Comparison of ENCODE assay signal across 9 cellular contexts in the genomic region with DNA sequence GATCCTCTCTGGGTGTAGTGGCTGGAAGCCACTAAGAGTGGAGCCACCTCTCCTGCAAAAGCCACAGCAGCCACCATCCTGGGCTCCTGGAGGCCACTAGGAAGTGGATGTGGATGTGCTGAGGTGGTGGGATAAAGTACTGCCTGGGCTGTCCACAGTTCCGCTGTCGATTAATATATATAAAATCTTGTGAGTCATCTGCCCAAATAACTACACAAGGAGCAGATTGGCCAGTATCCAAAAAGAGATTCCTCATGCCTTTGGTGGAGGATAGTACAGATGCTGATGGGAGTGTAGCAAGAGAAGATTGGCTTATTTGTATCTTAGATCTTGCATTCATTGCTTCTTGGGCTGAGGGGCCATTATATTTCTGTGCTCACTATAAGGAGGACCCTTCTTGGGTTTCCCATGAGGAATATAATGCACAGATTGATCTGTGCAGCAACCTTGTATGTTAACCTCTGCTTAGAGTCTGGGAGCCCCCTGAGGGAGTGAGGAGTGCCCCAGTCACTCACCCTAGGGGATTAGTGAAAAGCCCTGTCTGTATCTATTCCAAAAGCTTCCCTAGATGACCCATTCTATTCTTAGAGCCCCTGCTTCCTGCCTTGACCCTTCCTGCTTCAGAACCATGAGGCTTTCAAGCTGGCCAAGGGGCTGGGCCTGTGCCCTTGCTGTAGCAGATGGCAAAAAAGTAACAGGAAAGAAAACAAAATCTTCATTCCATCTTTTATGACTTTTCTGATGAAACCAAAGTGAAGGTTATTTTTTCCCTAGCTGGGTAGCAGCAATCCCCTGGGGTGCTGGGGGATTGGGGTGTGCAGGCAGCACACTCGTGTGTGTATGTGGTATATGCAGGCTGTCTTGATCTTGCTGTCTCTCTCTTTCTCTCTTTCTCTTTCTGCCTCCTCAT. TPM values are rescaled to one million over a fixed set of nuclear protein-coding genes. Genes with fewer than 3 reads are reported as not detected.
DNase-seq lines count a peak whose midpoint lies in the region; ATAC-seq and TF ChIP-seq lines count a peak whose summit lies in the region.
"Had no signal": no experiment of that assay in that cellular context is flagged by ENCODE, and none has a peak within 500 bp of the region (broad histone marks: within the 10 kb centered on the region; RNA-seq: fewer than 3 reads in every experiment).

No MANE protein-coding gene starts in this region.

- peaks cover 67% of the 10 kb centered on the region for H3K36me3 Mint-ChIP-seq in activated naive CD4-positive, alpha-beta T cell treated with anti-CD3 and anti-CD28 coated beads, Interleukin-2, amount 10 ng/mL, durations not matched to agents 7 days and 5 days

- peak; percentile 18 for ATAC-seq in upper lobe of right lung
- ATAC-seq in GM18520 (IDR thresholded peaks at IDR 0.05; ENCODE audit: unreplicated experiment), result no peak

- peaks cover 34% of the 10 kb centered on the region for H3K4me1 Mint-ChIP-seq in activated naive CD4-positive, alpha-beta T cell treated with anti-CD3 and anti-CD28 coated beads, Interleukin-2, amount 10 ng/mL, durations not matched to agents 7 days and 5 days

- H3K27ac ChIP-seq in right atrium auricular region (peak overlapping the region; percentile 30 to 67), upper lobe of right lung (no peak overlapping the region)

- no peaks in the 10 kb centered on the region for H3K27me3 ChIP-seq in right atrium auricular region
- no peaks in the 10 kb centered on the region for H3K27me3 ChIP-seq in upper lobe of right lung

- H3K4me1 ChIP-seq in right atrium auricular region (peaks cover 0 to 82% of the 10 kb centered on the region in 2 donors), upper lobe of right lung (peaks cover 52% of the 10 kb centered on the region)

- H3K36me3 ChIP-seq in right atrium auricular region (no peaks in the 10 kb centered on the region), upper lobe of right lung (no peaks in the 10 kb centered on the region)

- intact Hi-C loops in upper lobe of right lung (cut with DNase I), result no loop called here

- H3K9me3 Mint-ChIP-seq in activated naive CD4-positive, alpha-beta T cell treated with anti-CD3 and anti-CD28 coated beads, Interleukin-2, amount 10 ng/mL, durations not matched to agents 7 days and 5 days, result no peaks in the 10 kb centered on the region

- CTCF ChIA-PET in activated naive CD4-positive, alpha-beta T cell treated with anti-CD3 and anti-CD28 coated beads, Interleukin-2, amount 10 ng/mL, durations not matched to agents 7 days and 5 days (lab: Charles Lee), result no interaction called here

- no peak overlapping the region for H3K4me3 ChIP-seq in right atrium auricular region
- H3K4me3 ChIP-seq in upper lobe of right lung, result no peak overlapping the region

- no peak overlapping the region for H3K4me3 Mint-ChIP-seq in activated naive CD4-positive, alpha-beta T cell treated with anti-CD3 and anti-CD28 coated beads, Interleukin-2, amount 10 ng/mL, durations not matched to agents 7 days and 5 days

- H3K27me3 Mint-ChIP-seq in activated naive CD4-positive, alpha-beta T cell treated with anti-CD3 and anti-CD28 coated beads, Interleukin-2, amount 10 ng/mL, durations not matched to agents 7 days and 5 days, result no peaks in the 10 kb centered on the region

- H3K27ac Mint-ChIP-seq in activated naive CD4-positive, alpha-beta T cell treated with anti-CD3 and anti-CD28 coated beads, Interleukin-2, amount 10 ng/mL, durations not matched to agents 7 days and 5 days, result peak overlapping the region; percentile 19

- no peak for TF ChIP-seq CTCF in right atrium auricular region (IDR thresholded peaks at IDR 0.05)
- TF ChIP-seq CTCF in upper lobe of right lung (IDR thresholded peaks at IDR 0.05), result no peak

- DNase-seq in activated naive CD4-positive, alpha-beta T cell treated with anti-CD3 and anti-CD28 coated beads, Interleukin-2, amount 10 ng/mL, durations not matched to agents 7 days and 5 days, result no peak
- no peak for DNase-seq in activated naive CD4-positive, alpha-beta T cell treated with anti-CD3 and anti-CD28 coated beads, Interleukin-2, amount 50 U/mL, for 16 hours
- peak; percentile 89 for DNase-seq in amniotic epithelial cell (ENCODE audit: low read depth)
- DNase-seq in right atrium auricular region (ENCODE audit: low spot score), result no peak
- DNase-seq in upper lobe of right lung, result no peak
- no peak for DNase-seq in NCI-H82 (lab: John Stamatoyannopoulos, UW)
- no peak for DNase-seq in SK-N-DZ (ENCODE audit: low spot score)
- DNase-seq: DMS79 treated with DMSO at 0.1 percent for 48 hours had no signal

- H3K9me3 ChIP-seq in right atrium auricular region (no peaks in the 10 kb centered on the region), upper lobe of right lung (no peaks in the 10 kb centered on the region)

RNA-seq across cellular contexts. Expression of a gene that starts 31.8 kb away (rescaled TPM):
- total RNA-seq in right atrium auricular region (10 to 100 TPM; 26.5 to 39.3 TPM), upper lobe of right lung (14.8 TPM)
- not detected in 2 replicates for polyA plus RNA-seq in SK-N-DZ (2014; cell fraction: cytosol; rRNA removed)
- not detected in 2 replicates for polyA plus RNA-seq in SK-N-DZ (2014; cell fraction: nucleus; rRNA removed)

RNA-seq across cellular contexts. Expression of a gene that starts 60.0 kb away (rescaled TPM):
- 10 to 100 TPM; 22.4 to 52.0 TPM for total RNA-seq in right atrium auricular region
- total RNA-seq in upper lobe of right lung, result 85.2 TPM
- 85.4 and 92.6 TPM in 2 replicates for polyA plus RNA-seq in SK-N-DZ (2014; cell fraction: cytosol; rRNA removed)
- 39.3 and 41.9 TPM in 2 replicates for polyA plus RNA-seq in SK-N-DZ (2014; cell fraction: nucleus; rRNA removed)
